Comparison of ENCODE assay signal across 18 cellular contexts in the genomic region with DNA sequence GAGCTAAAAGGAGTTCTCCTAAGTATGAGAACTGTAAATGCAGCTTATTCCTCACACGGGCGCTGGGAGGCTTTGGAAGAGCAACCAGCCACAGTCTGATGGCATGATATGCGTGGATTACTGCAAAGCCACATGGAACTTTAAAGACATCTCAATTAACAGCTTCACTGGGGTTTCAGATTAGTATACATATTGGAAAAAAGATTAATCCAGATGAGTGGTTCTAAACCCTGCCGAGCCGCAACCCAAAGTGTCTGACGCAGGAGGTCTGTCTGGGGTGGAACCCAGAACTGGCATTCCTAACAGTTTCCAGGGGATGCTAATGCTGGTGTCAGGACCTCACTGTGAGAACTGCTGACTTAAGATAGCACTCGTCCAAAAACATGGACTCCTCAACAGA. TPM values are rescaled to one million over a fixed set of nuclear protein-coding genes. Genes with fewer than 3 reads are reported as not detected.
A peak's percentile ranks its signal among the peaks of the same experiment; 100 is the strongest.
DNase-seq lines count a peak whose midpoint lies in the region; ATAC-seq and TF ChIP-seq lines count a peak whose summit lies in the region.
"Had no signal": no experiment of that assay in that cellular context is flagged by ENCODE, and none has a peak within 500 bp of the region (broad histone marks: within the 10 kb centered on the region; RNA-seq: fewer than 3 reads in every experiment).

No MANE protein-coding gene starts in this region.

- H3K4me3 Mint-ChIP-seq in chondrocyte (ENCODE audit: unreplicated experiment) (no peak overlapping the region), neural progenitor cell (no peak overlapping the region)
- H3K4me3 Mint-ChIP-seq: CD8-positive, alpha-beta memory T cell had no signal

- POLR2A ChIA-PET in IMR-90 (lab: Charles Lee; ENCODE audit: unreplicated experiment): interaction anchor here (0.6 kb wide), 1 partner anchor 380 kb away, joined by 3 read pairs; no protein-coding TSS in a partner anchor

- no peak for TF ChIP-seq POLR2A in IMR-90 (IDR thresholded peaks at IDR 0.05; ENCODE audit: low read depth, low read length)

- H3K36me3 ChIP-seq in IMR-90 (ENCODE audit: control insufficient read depth, insufficient read depth, low read length) (peaks cover 9% of the 10 kb centered on the region), neural progenitor cell (no peaks in the 10 kb centered on the region)

- H3K36me3 Mint-ChIP-seq in chondrocyte (ENCODE audit: low read depth): peaks cover 31% of the 10 kb centered on the region
- H3K36me3 Mint-ChIP-seq in neural progenitor cell: no peaks in the 10 kb centered on the region
- H3K36me3 Mint-ChIP-seq: CD8-positive, alpha-beta memory T cell had no signal

- H3K56ac ChIP-seq in IMR-90 (ENCODE audit: extremely low read depth, insufficient read depth, low read length): no peak overlapping the region

- peaks cover 58 to 89% of the 10 kb centered on the region in 2 experiments for H3K79me1 ChIP-seq in IMR-90 (ENCODE audit: low read depth in 1 of 2, low read length in 2 of 2)

- H3K27me3 Mint-ChIP-seq in chondrocyte (ENCODE audit: low read depth) (no peaks in the 10 kb centered on the region), neural progenitor cell (ENCODE audit: insufficient read depth, low read depth) (peaks cover 8% of the 10 kb centered on the region)

- H3K4me1 ChIP-seq in IMR-90 (ENCODE audit: control insufficient read depth, insufficient read depth, low read length) (peaks cover 6% of the 10 kb centered on the region), neural progenitor cell (no peaks in the 10 kb centered on the region)

- intact Hi-C loops in IMR-90 (cut with micrococcal nuclease): no loop called here

- no peak for TF ChIP-seq CTCF in IMR-90 (conservative IDR thresholded peaks at IDR 0.05; ENCODE audit: low read depth, low read length)
- no peak for TF ChIP-seq CTCF in chondrocyte (IDR thresholded peaks at IDR 0.05)
- no peak for TF ChIP-seq CTCF in neural progenitor cell (IDR thresholded peaks at IDR 0.05)

- no peaks in the 10 kb centered on the region for H3F3A ChIP-seq in neural progenitor cell (ENCODE audit: low read depth)

- no peak overlapping the region for H3K14ac ChIP-seq in IMR-90 (replicated peaks; ENCODE audit: low read depth, low read length)

- H2AK5ac ChIP-seq in IMR-90 (ENCODE audit: low read depth, low read length): peak overlapping the region; percentile 21; the same call in 1 of the 2 replicates

- H3K4ac ChIP-seq in IMR-90 (ENCODE audit: low read depth, low read length): 0 out of 2 replicates have a peak overlapping the region, but pooled peaks have one; percentile 1

- H3K9me3 Mint-ChIP-seq in chondrocyte (ENCODE audit: low read depth) (no peaks in the 10 kb centered on the region), neural progenitor cell (no peaks in the 10 kb centered on the region)

- H4K20me1 ChIP-seq in IMR-90 (ENCODE audit: insufficient read depth, low read length) (peaks cover 62% of the 10 kb centered on the region), neural progenitor cell (ENCODE audit: low read depth) (no peaks in the 10 kb centered on the region)

- DNase-seq in IMR-90: no peak
- DNase-seq in chondrocyte (ENCODE audit: low spot score): no peak
- peak; percentile 8 for DNase-seq in neural progenitor cell (ENCODE audit: low spot score)
- no peak for DNase-seq in cortex of kidney (lab: John Stamatoyannopoulos, UW)
- no peak for DNase-seq in putamen (ENCODE audit: low spot score)
- DNase-seq in ureter (ENCODE audit: low spot score): no peak
- DNase-seq: ACHN; C1 segment of cervical spinal cord; CD8-positive, alpha-beta memory T cell; GOT3; Kasumi-1; NCI-H1436 treated with DMSO at 0.1 percent for 48 hours; NCI-H1930; NCI-H226; NCI-H510A treated with DMSO at 0.1 percent for 48 hours; NCI-H748 treated with DMSO at 0.1 percent for 48 hours had no signal

- no peak overlapping the region for H4K5ac ChIP-seq in IMR-90 (ENCODE audit: low read depth, low read length)

- H2BK15ac ChIP-seq in IMR-90 (ENCODE audit: low read depth, low read length): no peak overlapping the region

- H3K18ac ChIP-seq in IMR-90 (ENCODE audit: low read depth, low read length): no peak overlapping the region

- H3K27ac ChIP-seq in IMR-90 (ENCODE audit: insufficient read depth, low read length): no peak overlapping the region
- H3K27ac ChIP-seq in neural progenitor cell: no peak overlapping the region

- no peak for ATAC-seq in IMR-90 (ENCODE audit: low read depth)
- no peak for ATAC-seq in GM19395 (IDR thresholded peaks at IDR 0.05; ENCODE audit: unreplicated experiment)
- ATAC-seq: Right ventricle myocardium inferior had no signal

- H2AFZ ChIP-seq in IMR-90 (replicated peaks; ENCODE audit: low read length, poor library complexity) (no peak overlapping the region), neural progenitor cell (replicated peaks) (no peak overlapping the region)

- peaks cover 35% of the 10 kb centered on the region for H3K9me1 ChIP-seq in IMR-90 (ENCODE audit: insufficient read depth, low read length)

- TF ChIP-seq RAD21 in IMR-90 (IDR thresholded peaks at IDR 0.05; ENCODE audit: low read length): no peak

- H3K9ac ChIP-seq in IMR-90 (ENCODE audit: low read depth, low read length) (no peak overlapping the region), neural progenitor cell (no peak overlapping the region)

- dilution Hi-C loops in IMR-90 (cut with HindIII; ENCODE audit: low sequenced_read_pairs, unreplicated experiment): no loop called here

- no peak overlapping the region for H2BK120ac ChIP-seq in IMR-90 (ENCODE audit: low read depth, low read length)

- WGBS in IMR-90 (ENCODE audit: extremely low coverage in 2 of 2, insufficient read length in 1 of 2), 2 experiments: 100% methylated on average over 3 of the region's 7 CpGs; no CpG with 5 or more reads in 1 of the 2 experiments

- CTCF ChIA-PET in IMR-90 (lab: Yijun Ruan, JAX): no interaction called here

- no peak overlapping the region for H2BK5ac ChIP-seq in IMR-90 (ENCODE audit: low read depth, low read length, poor library complexity, severe bottlenecking)

- no peak overlapping the region for H3K4me3 ChIP-seq in IMR-90 (ENCODE audit: insufficient read depth, low read depth, low read length)
- H3K4me3 ChIP-seq in neural progenitor cell: no peak overlapping the region

- no peaks in the 10 kb centered on the region for H3K79me2 ChIP-seq in neural progenitor cell (ENCODE audit: low read depth)

- no TSS peak for BruUV-seq in IMR-90 (replicated peaks; lab: Mats Ljungman, UMichigan)

- H3K23ac ChIP-seq in IMR-90 (ENCODE audit: low read depth, low read length): no peak overlapping the region

- peaks cover 78% of the 10 kb centered on the region for H3K4me1 Mint-ChIP-seq in chondrocyte (ENCODE audit: low read depth)
- H3K4me1 Mint-ChIP-seq in neural progenitor cell: peaks cover 21% of the 10 kb centered on the region
- H3K4me1 Mint-ChIP-seq: CD8-positive, alpha-beta memory T cell had no signal

- no peak overlapping the region; a peak in 1 of 4 replicates for H4K8ac ChIP-seq in IMR-90 (ENCODE audit: low read depth in 2 of 2, low read length in 2 of 2)

- H3K9me3 ChIP-seq in IMR-90 (ENCODE audit: control insufficient read depth, insufficient read depth, low read length) (no peaks in the 10 kb centered on the region), neural progenitor cell (ENCODE audit: low read depth) (no peaks in the 10 kb centered on the region)

- no peak overlapping the region for H2AK9ac ChIP-seq in IMR-90 (replicated peaks; ENCODE audit: low read depth, low read length, poor library complexity)

- no peak overlapping the region for H4K91ac ChIP-seq in IMR-90 (ENCODE audit: insufficient read depth, low read depth, low read length)

- H3K4me2 ChIP-seq in IMR-90 (ENCODE audit: low read depth, low read length) (no peak overlapping the region), neural progenitor cell (no peak overlapping the region)

- no peak overlapping the region for H2BK20ac ChIP-seq in IMR-90 (ENCODE audit: low read depth, low read length)

- in situ Hi-C loops in IMR-90 (cut with MboI; ENCODE audit: low sequenced_read_pairs): no loop called here

- H3K27me3 ChIP-seq in IMR-90 (ENCODE audit: control insufficient read depth, insufficient read depth, low read length): no peaks in the 10 kb centered on the region
- H3K27me3 ChIP-seq in neural progenitor cell: no peaks in the 10 kb centered on the region

- peak overlapping the region; percentile 9 for H3K27ac Mint-ChIP-seq in chondrocyte (ENCODE audit: unreplicated experiment)
- H3K27ac Mint-ChIP-seq in neural progenitor cell: no peak overlapping the region
- H3K27ac Mint-ChIP-seq: CD8-positive, alpha-beta memory T cell had no signal

TF ChIP-seq in IMR-90, 13 proteins besides CTCF, POLR2A, EP300 and RAD21 (continues in another document):
- TF ChIP-seq, protein P1, sequence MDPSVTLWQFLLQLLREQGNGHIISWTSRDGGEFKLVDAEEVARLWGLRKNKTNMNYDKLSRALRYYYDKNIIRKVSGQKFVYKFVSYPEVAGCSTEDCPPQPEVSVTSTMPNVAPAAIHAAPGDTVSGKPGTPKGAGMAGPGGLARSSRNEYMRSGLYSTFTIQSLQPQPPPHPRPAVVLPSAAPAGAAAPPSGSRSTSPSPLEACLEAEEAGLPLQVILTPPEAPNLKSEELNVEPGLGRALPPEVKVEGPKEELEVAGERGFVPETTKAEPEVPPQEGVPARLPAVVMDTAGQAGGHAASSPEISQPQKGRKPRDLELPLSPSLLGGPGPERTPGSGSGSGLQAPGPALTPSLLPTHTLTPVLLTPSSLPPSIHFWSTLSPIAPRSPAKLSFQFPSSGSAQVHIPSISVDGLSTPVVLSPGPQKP (IDR thresholded peaks at IDR 0.05; ENCODE audit: borderline replicate concordance, low read depth, low read length): no peak
- TF ChIP-seq NFE2L2 (IDR thresholded peaks at IDR 0.05; ENCODE audit: low read depth, low read length) (no peak), CHD1 (IDR thresholded peaks at IDR 0.05; ENCODE audit: low read depth, low read length) (no peak), RCOR1 (IDR thresholded peaks at IDR 0.05; ENCODE audit: insufficient replicate concordance, low read length) (no peak), RFX5 (IDR thresholded peaks at IDR 0.05; ENCODE audit: low read depth, low read length) (no peak), FOS (IDR thresholded peaks at IDR 0.05; ENCODE audit: low read depth, low read length) (no peak)
- TF ChIP-seq, protein P2, sequence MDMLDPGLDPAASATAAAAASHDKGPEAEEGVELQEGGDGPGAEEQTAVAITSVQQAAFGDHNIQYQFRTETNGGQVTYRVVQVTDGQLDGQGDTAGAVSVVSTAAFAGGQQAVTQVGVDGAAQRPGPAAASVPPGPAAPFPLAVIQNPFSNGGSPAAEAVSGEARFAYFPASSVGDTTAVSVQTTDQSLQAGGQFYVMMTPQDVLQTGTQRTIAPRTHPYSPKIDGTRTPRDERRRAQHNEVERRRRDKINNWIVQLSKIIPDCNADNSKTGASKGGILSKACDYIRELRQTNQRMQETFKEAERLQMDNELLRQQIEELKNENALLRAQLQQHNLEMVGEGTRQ (IDR thresholded peaks at IDR 0.05; ENCODE audit: low read depth, low read length): no peak

RNA-seq across cellular contexts. Expression of gene TNS3, which starts 16.1 kb away (rescaled TPM):
- 58.9 and 64.3 TPM in 2 replicates for total RNA-seq in IMR-90 (2012; rRNA removed)
- 75.6 and 79.2 TPM in 2 replicates for polyA plus RNA-seq in IMR-90 (2012; rRNA removed)
- polyA plus RNA-seq in IMR-90 (2012; cell fraction: cytosol; rRNA removed): 45.5 and 62.9 TPM in 2 replicates
- polyA plus RNA-seq in IMR-90 (2012; cell fraction: nucleus; rRNA removed; ENCODE audit: low replicate concordance): 103 and 160 TPM in 2 replicates
- total RNA-seq in chondrocyte: 320 to 433 TPM (median 426 TPM) in 3 replicates
- total RNA-seq in neural progenitor cell (ENCODE audit: low replicate concordance): 15.0 and 21.8 TPM in 2 replicates
- total RNA-seq in ureter: 48.7 TPM
- polyA plus RNA-seq: CD8-positive, alpha-beta memory T cell had no signal
